Comparison of ENCODE assay signal across 15 cellular contexts in genomic region chr7:44449531-44449930, GRCh38. TPM values are rescaled to one million over a fixed set of nuclear protein-coding genes. Genes with fewer than 3 reads are reported as not detected.
DNase-seq lines count a peak whose midpoint lies in the region; TF ChIP-seq lines count a peak whose summit lies in the region.
"Had no signal": no experiment of that assay in that cellular context is flagged by ENCODE, and none has a peak within 500 bp of the region (broad histone marks: within the 10 kb centered on the region; RNA-seq: fewer than 3 reads in every experiment).

No MANE protein-coding gene starts in this region.

- H3K27me3 ChIP-seq in DOHH2 (ENCODE audit: control insufficient read depth, low read length) (no peaks in the 10 kb centered on the region), adipocyte (replicated peaks; ENCODE audit: control insufficient read depth, insufficient read depth, low read length) (no peaks in the 10 kb centered on the region), mesenchymal stem cell (ENCODE audit: control insufficient read depth in 1 of 2, insufficient read depth in 1 of 2, low read length in 2 of 2) (no peaks in the 10 kb centered on the region), spleen (replicated peaks in 1 of 7) (no peaks in the 10 kb centered on the region)
- H3K27me3 ChIP-seq: heart left ventricle, left lung, testis had no signal

- H3K18ac ChIP-seq in mesenchymal stem cell (ENCODE audit: low read depth in 1 of 2, low read length in 2 of 2), result no peak overlapping the region

- DNase-seq in NB4 (ENCODE audit: low read depth) (peak; percentile 41), adipocyte (ENCODE audit: low read depth) (peak; percentile 73), mesenchymal stem cell (no peak), DMS79 (lab: John Stamatoyannopoulos, UW) (no peak), spleen (no peak)
- DNase-seq in activated CD4-positive, alpha-beta memory T cell treated with anti-CD3 and anti-CD28 coated beads, Interleukin-2, amount 10 ng/mL, durations not matched to agents 7 days and 5 days, result no peak
- DNase-seq: activated CD8-positive, alpha-beta memory T cell treated with anti-CD3 and anti-CD28 coated beads for 24 hours; heart left ventricle; left lung; nephron progenitor cell; PC-9; T1000; testis had no signal

- no peak overlapping the region for H4K91ac ChIP-seq in mesenchymal stem cell (ENCODE audit: low read length)

- H2AK5ac ChIP-seq in mesenchymal stem cell (ENCODE audit: low read length, severe bottlenecking), result no peak overlapping the region

- WGBS in mesenchymal stem cell, result no CpG with 5 or more reads among the region's 1 CpG
- 31 to 53% (median 48%) methylated on average over 1 of the region's 1 CpG for WGBS in spleen, 5 donors

- no peak overlapping the region for H2BK120ac ChIP-seq in mesenchymal stem cell (ENCODE audit: low read depth, low read length)

- CTCF ChIA-PET in activated CD4-positive, alpha-beta memory T cell treated with anti-CD3 and anti-CD28 coated beads, Interleukin-2, amount 10 ng/mL, durations not matched to agents 7 days and 5 days (lab: Charles Lee), result interaction anchor here (0.5 kb wide), 1 partner anchor 18 kb away, joined by 5 read pairs; no protein-coding TSS in a partner anchor

- no peaks in the 10 kb centered on the region for H3K27me3 Mint-ChIP-seq in activated CD4-positive, alpha-beta memory T cell treated with anti-CD3 and anti-CD28 coated beads, Interleukin-2, amount 10 ng/mL, durations not matched to agents 7 days and 5 days

- H3K79me2 ChIP-seq in DOHH2 (ENCODE audit: control insufficient read depth, low read length), result peaks cover 92% of the 10 kb centered on the region

- H3K4me3 Mint-ChIP-seq in activated CD4-positive, alpha-beta memory T cell treated with anti-CD3 and anti-CD28 coated beads, Interleukin-2, amount 10 ng/mL, durations not matched to agents 7 days and 5 days, result no peak overlapping the region
- H3K4me3 Mint-ChIP-seq: GM23338, nephron progenitor cell had no signal

- H3K79me1 ChIP-seq in mesenchymal stem cell (replicated peaks; ENCODE audit: low read length, poor library complexity, severe bottlenecking), result peaks cover 26% of the 10 kb centered on the region

- H3K4me2 ChIP-seq in DOHH2 (ENCODE audit: low read length) (peak overlapping the region; percentile 65), mesenchymal stem cell (ENCODE audit: low read length, poor library complexity, severe bottlenecking) (no peak overlapping the region)
- H3K4me2 ChIP-seq: GM23338, PC-9 had no signal

- H3K9me3 ChIP-seq in DOHH2 (ENCODE audit: control insufficient read depth, insufficient read depth, low read length) (peaks cover 10% of the 10 kb centered on the region; the same call in 1 of the 2 replicates), adipocyte (ENCODE audit: control insufficient read depth, low read length) (no peaks in the 10 kb centered on the region), mesenchymal stem cell (ENCODE audit: control insufficient read depth, low read length) (no peaks in the 10 kb centered on the region), spleen (no peaks in the 10 kb centered on the region)
- H3K9me3 ChIP-seq: heart left ventricle, left lung, testis had no signal

- no peak for TF ChIP-seq CTCF in DOHH2 (IDR thresholded peaks at IDR 0.05; ENCODE audit: low read depth, low read length, poor library complexity, severe bottlenecking)
- no peak for TF ChIP-seq CTCF in NB4 (IDR thresholded peaks at IDR 0.05; ENCODE audit: low read depth, low read length)
- TF ChIP-seq CTCF in spleen (IDR thresholded peaks at IDR 0.05 in 8 of 11, conservative IDR thresholded peaks at IDR 0.05 in 3 of 11), result no peak

- H3K27ac ChIP-seq in DOHH2 (ENCODE audit: low read depth, low read length) (peak overlapping the region; percentile 64), mesenchymal stem cell (ENCODE audit: low read length, poor library complexity, severe bottlenecking) (no peak overlapping the region), spleen (no peak overlapping the region)
- H3K27ac ChIP-seq: heart left ventricle, left lung, PC-9, testis had no signal

- peaks cover 63% of the 10 kb centered on the region for H3K36me3 ChIP-seq in DOHH2 (ENCODE audit: control insufficient read depth, low read length)
- peaks cover 7% of the 10 kb centered on the region for H3K36me3 ChIP-seq in adipocyte (ENCODE audit: control insufficient read depth, insufficient read depth, low read length, severe bottlenecking)
- peaks cover 20 to 44% of the 10 kb centered on the region in 2 experiments for H3K36me3 ChIP-seq in mesenchymal stem cell (ENCODE audit: control insufficient read depth in 1 of 2, insufficient read depth in 2 of 2, low read depth in 1 of 2, low read length in 2 of 2)
- peaks cover 2 to 85% (median 19%) of the 10 kb centered on the region in 6 donors for H3K36me3 ChIP-seq in spleen

- peaks cover 10% of the 10 kb centered on the region for H3K9me3 Mint-ChIP-seq in activated CD4-positive, alpha-beta memory T cell treated with anti-CD3 and anti-CD28 coated beads, Interleukin-2, amount 10 ng/mL, durations not matched to agents 7 days and 5 days
- H3K9me3 Mint-ChIP-seq: GM23338, nephron progenitor cell had no signal

- peaks cover 24% of the 10 kb centered on the region for H3K4me1 Mint-ChIP-seq in activated CD4-positive, alpha-beta memory T cell treated with anti-CD3 and anti-CD28 coated beads, Interleukin-2, amount 10 ng/mL, durations not matched to agents 7 days and 5 days

- H3K4me1 ChIP-seq in DOHH2 (ENCODE audit: control insufficient read depth, low read length) (peaks cover 69% of the 10 kb centered on the region), adipocyte (ENCODE audit: control insufficient read depth, insufficient read depth, low read length) (peaks cover 23% of the 10 kb centered on the region), mesenchymal stem cell (ENCODE audit: control insufficient read depth, insufficient read depth, low read depth, low read length) (peaks cover 8% of the 10 kb centered on the region), spleen (peaks cover 0 to 46% (median 9%) of the 10 kb centered on the region in 6 donors)
- H3K4me1 ChIP-seq: testis had no signal

- H3K14ac ChIP-seq in mesenchymal stem cell (ENCODE audit: low read length in 2 of 2), result no peak overlapping the region

- no peak overlapping the region for H2AFZ ChIP-seq in mesenchymal stem cell (ENCODE audit: low read depth, low read length)
- H2AFZ ChIP-seq: GM23338, PC-9 had no signal

- POLR2A ChIA-PET in activated CD4-positive, alpha-beta memory T cell treated with anti-CD3 and anti-CD28 coated beads, Interleukin-2, amount 10 ng/mL, durations not matched to agents 7 days and 5 days (lab: Charles Lee), result interaction anchor here (1.4 kb wide), 1 partner anchor 11 kb away, joined by 5 read pairs; no protein-coding TSS in a partner anchor

- no peak overlapping the region for H3K23ac ChIP-seq in mesenchymal stem cell (ENCODE audit: low read length in 2 of 2)

- no peaks in the 10 kb centered on the region for H4K20me1 ChIP-seq in DOHH2 (ENCODE audit: control insufficient read depth, insufficient read depth, low read depth, low read length)

- H3K36me3 Mint-ChIP-seq in activated CD4-positive, alpha-beta memory T cell treated with anti-CD3 and anti-CD28 coated beads, Interleukin-2, amount 10 ng/mL, durations not matched to agents 7 days and 5 days (ENCODE audit: low read depth), result peaks cover 62% of the 10 kb centered on the region

- peak overlapping the region; percentile 54 for H3K4me3 ChIP-seq in DOHH2 (ENCODE audit: low read length)
- no peak overlapping the region for H3K4me3 ChIP-seq in NB4 (ENCODE audit: low read depth, low read length)
- no peak overlapping the region for H3K4me3 ChIP-seq in adipocyte (ENCODE audit: low read length)
- peak overlapping the region in 1 of 2 experiments; percentile 25 for H3K4me3 ChIP-seq in mesenchymal stem cell (ENCODE audit: insufficient read depth in 1 of 2, low read depth in 1 of 2, low read length in 2 of 2)
- no peak overlapping the region for H3K4me3 ChIP-seq in spleen
- H3K4me3 ChIP-seq: GM23338, heart left ventricle, left lung, PC-9, testis had no signal

- no peaks in the 10 kb centered on the region for H3K9me2 ChIP-seq in DOHH2 (replicated peaks; ENCODE audit: control insufficient read depth, low read length)

- H2BK5ac ChIP-seq in mesenchymal stem cell (ENCODE audit: low read depth, low read length, poor library complexity, severe bottlenecking), result no peak overlapping the region

- intact Hi-C loops in spleen (cut with DNase I; ENCODE audit: low total_unique reads), result no loop called here

- no peak overlapping the region for H3K9ac ChIP-seq in adipocyte (ENCODE audit: low read length)
- peak overlapping the region; percentile 52 for H3K9ac ChIP-seq in mesenchymal stem cell (ENCODE audit: low read length)

- H4K8ac ChIP-seq in mesenchymal stem cell (ENCODE audit: low read length), result no peak overlapping the region

- no peak overlapping the region for H3K27ac Mint-ChIP-seq in activated CD4-positive, alpha-beta memory T cell treated with anti-CD3 and anti-CD28 coated beads, Interleukin-2, amount 10 ng/mL, durations not matched to agents 7 days and 5 days
- H3K27ac Mint-ChIP-seq: GM23338 had no signal

- H3K4ac ChIP-seq in mesenchymal stem cell (ENCODE audit: low read depth in 1 of 2, low read length in 2 of 2), result no peak overlapping the region

- peaks cover 13% of the 10 kb centered on the region for H3F3A ChIP-seq in DOHH2 (ENCODE audit: control insufficient read depth, insufficient read depth)

- no peak for TF ChIP-seq POLR2A in NB4 (IDR thresholded peaks at IDR 0.05; ENCODE audit: extremely low read depth, insufficient read length)
- TF ChIP-seq POLR2A in spleen (IDR thresholded peaks at IDR 0.05), result no peak

- no peak overlapping the region for H2BK15ac ChIP-seq in mesenchymal stem cell (ENCODE audit: low read depth, poor library complexity, severe bottlenecking)

- H2BK12ac ChIP-seq in mesenchymal stem cell (ENCODE audit: low read length in 2 of 2), result no peak overlapping the region

RNA-seq across cellular contexts. Expression of gene NUDCD3, which starts 40.9 kb away (rescaled TPM):
- 37.7 TPM for polyA plus RNA-seq in mesenchymal stem cell (2013, experiment 1 of 2)
- polyA plus RNA-seq in mesenchymal stem cell (2013, experiment 2 of 2), result 36.7 TPM
- total RNA-seq in spleen, result 10 to 100 TPM; 34.6 to 97.9 (median 70.0) TPM
- polyA plus RNA-seq in spleen, result 10 to 100 TPM; 21.7 to 31.5 (median 23.8) TPM
- total RNA-seq in activated CD4-positive, alpha-beta memory T cell treated with anti-CD3 and anti-CD28 coated beads, Interleukin-2, amount 10 ng/mL, durations not matched to agents 7 days and 5 days, result 10 to 100 TPM; 91.0 to 97.5 TPM

Comparison
In these comparisons a context has a peak if more than half of its experiments do, and no peak if none do; other contexts are left out.
1. DNase-seq: peak in NB4 (single experiment) and adipocyte (single experiment); none in mesenchymal stem cell (single experiment), DMS79 (single experiment), spleen (single experiment) and activated CD4-positive, alpha-beta memory T cell treated with anti-CD3 and anti-CD28 coated beads, Interleukin-2, amount 10 ng/mL, durations not matched to agents 7 days and 5 days (single experiment).